Comparison of ENCODE assay signal across 21 cellular contexts in the genomic region with DNA sequence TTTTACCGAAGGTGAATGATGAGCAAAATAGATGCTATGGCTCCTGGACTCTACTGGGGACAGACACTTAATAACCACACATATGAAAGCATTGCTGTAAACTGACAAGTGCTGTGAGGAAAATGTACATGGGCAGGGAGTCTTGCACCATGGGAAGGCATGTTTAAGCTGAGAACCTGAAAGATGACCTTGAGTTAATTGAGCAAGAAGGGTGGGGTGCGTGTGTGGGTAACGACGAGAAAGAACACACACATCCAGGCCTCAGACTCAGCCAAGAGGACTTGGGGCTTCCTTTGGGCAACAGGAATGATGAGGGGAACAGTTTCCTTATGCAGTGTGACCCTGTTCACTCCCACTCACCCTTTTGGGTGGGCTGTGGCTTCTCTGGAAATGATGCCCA.
"Had no signal": no experiment of that assay in that cellular context is flagged by ENCODE, and none has a peak within 500 bp of the region (broad histone marks: within the 10 kb centered on the region; RNA-seq: fewer than 3 reads in every experiment).

No MANE protein-coding gene starts in this region.

- H3K4me3 ChIP-seq: adrenal gland, MG63 had no signal

- H3K4me3 Mint-ChIP-seq: activated B cell treated with CpG ODN at 0.5 μM for 24 hours; activated CD4-positive, alpha-beta T cell treated with anti-CD3 and anti-CD28 coated beads, Interleukin-2, amount 10 ng/mL, durations not matched to agents 24 days and 14 days; activated CD8-positive, alpha-beta memory T cell treated with anti-CD3 and anti-CD28 coated beads, Interleukin-2, amount 10 ng/mL, durations not matched to agents 7 days and 5 days; activated naive CD8-positive, alpha-beta T cell treated with anti-CD3 and anti-CD28 coated beads, Interleukin-2, amount 10 ng/mL, durations not matched to agents 7 days and 5 days; activated T-helper 17 cell treated with anti-CD3 and anti-CD28 coated beads, Interleukin-2, amount 50 U/mL, for 72 hours; T-helper 17 cell had no signal

- H3K36me3 Mint-ChIP-seq: activated CD8-positive, alpha-beta memory T cell treated with anti-CD3 and anti-CD28 coated beads, Interleukin-2, amount 10 ng/mL, durations not matched to agents 7 days and 5 days; activated naive CD8-positive, alpha-beta T cell treated with anti-CD3 and anti-CD28 coated beads, Interleukin-2, amount 10 ng/mL, durations not matched to agents 7 days and 5 days had no signal

- H3K9me3 ChIP-seq: adrenal gland, MG63 had no signal

- H3K27ac Mint-ChIP-seq: activated B cell treated with CpG ODN at 0.5 μM for 24 hours; activated CD4-positive, alpha-beta T cell treated with anti-CD3 and anti-CD28 coated beads, Interleukin-2, amount 10 ng/mL, durations not matched to agents 24 days and 14 days; activated CD8-positive, alpha-beta memory T cell treated with anti-CD3 and anti-CD28 coated beads, Interleukin-2, amount 10 ng/mL, durations not matched to agents 7 days and 5 days; activated naive CD8-positive, alpha-beta T cell treated with anti-CD3 and anti-CD28 coated beads, Interleukin-2, amount 10 ng/mL, durations not matched to agents 7 days and 5 days; activated T-helper 17 cell treated with anti-CD3 and anti-CD28 coated beads, Interleukin-2, amount 50 U/mL, for 72 hours; T-helper 17 cell had no signal

- H3K27me3 ChIP-seq: adrenal gland, MG63 had no signal

- H3K27me3 Mint-ChIP-seq: activated CD8-positive, alpha-beta memory T cell treated with anti-CD3 and anti-CD28 coated beads, Interleukin-2, amount 10 ng/mL, durations not matched to agents 7 days and 5 days had no signal

- H3K4me1 ChIP-seq: adrenal gland had no signal

- H3K9me3 Mint-ChIP-seq: activated B cell treated with CpG ODN at 0.5 μM for 24 hours; activated CD4-positive, alpha-beta T cell treated with anti-CD3 and anti-CD28 coated beads, Interleukin-2, amount 10 ng/mL, durations not matched to agents 24 days and 14 days; activated naive CD8-positive, alpha-beta T cell treated with anti-CD3 and anti-CD28 coated beads, Interleukin-2, amount 10 ng/mL, durations not matched to agents 7 days and 5 days; activated T-helper 17 cell treated with anti-CD3 and anti-CD28 coated beads, Interleukin-2, amount 50 U/mL, for 72 hours had no signal

- DNase-seq: activated B cell treated with CpG ODN at 0.5 μM for 24 hours; activated CD4-positive, alpha-beta T cell treated with anti-CD3 and anti-CD28 coated beads for 1 hour; activated CD4-positive, alpha-beta T cell treated with anti-CD3 and anti-CD28 coated beads, Interleukin-2, amount 10 ng/mL, durations not matched to agents 24 days and 14 days; activated CD4-positive, alpha-beta T cell treated with anti-CD3 and anti-CD28 coated beads, Interleukin-2, amount 50 U/mL, for 48 hours; activated naive CD4-positive, alpha-beta T cell treated with anti-CD3 and anti-CD28 coated beads, Interleukin-2, amount 50 U/mL, for 16 hours; activated naive CD8-positive, alpha-beta T cell treated with anti-CD3 and anti-CD28 coated beads, Interleukin-2, amount 10 ng/mL, durations not matched to agents 7 days and 5 days; activated T-cell treated with anti-CD3 and anti-CD28 coated beads for 4 hours; anterior cingulate cortex; MG63; MV-4-11; NCI-H1417 treated with DMSO at 0.1 percent for 48 hours; NCI-H1694; NCI-H2107; NCI-H446; PC-3; SIG-M5; T-helper 17 cell; T-helper 9 cell had no signal

- H3K36me3 ChIP-seq: adrenal gland, MG63 had no signal

- H3K4me1 Mint-ChIP-seq: activated B cell treated with CpG ODN at 0.5 μM for 24 hours; activated CD4-positive, alpha-beta T cell treated with anti-CD3 and anti-CD28 coated beads, Interleukin-2, amount 10 ng/mL, durations not matched to agents 24 days and 14 days; activated CD8-positive, alpha-beta memory T cell treated with anti-CD3 and anti-CD28 coated beads, Interleukin-2, amount 10 ng/mL, durations not matched to agents 7 days and 5 days; activated naive CD8-positive, alpha-beta T cell treated with anti-CD3 and anti-CD28 coated beads, Interleukin-2, amount 10 ng/mL, durations not matched to agents 7 days and 5 days; activated T-helper 17 cell treated with anti-CD3 and anti-CD28 coated beads, Interleukin-2, amount 50 U/mL, for 72 hours had no signal

- H3K27ac ChIP-seq: adrenal gland had no signal
